In genomic region chr3:30628931-30629590, GRCh38 we compare ENCODE assay signal across 8 cellular contexts. TPM values are rescaled to one million over a fixed set of nuclear protein-coding genes. Genes with fewer than 3 reads are reported as not detected.
A peak's percentile ranks its signal among the peaks of the same experiment; 100 is the strongest.
DNase-seq lines count a peak whose midpoint lies in the region; ATAC-seq, FAIRE-seq and TF ChIP-seq lines count a peak whose summit lies in the region.

No MANE protein-coding gene starts in this region.

- CTCF ChIA-PET in IMR-90 (lab: Yijun Ruan, JAX), result interaction anchor here (0.6 to 1.3 kb wide), 2 partner anchors 13 to 33 kb away, joined by 3 read pairs; no protein-coding TSS in a partner anchor

- peak overlapping the region; percentile 5; the same call in 1 of the 2 replicates for H3K4ac ChIP-seq in IMR-90 (ENCODE audit: low read depth, low read length)

- peaks cover 54 to 84% of the 10 kb centered on the region in 2 experiments for H3K79me1 ChIP-seq in IMR-90 (ENCODE audit: low read depth in 1 of 2, low read length in 2 of 2)

- 95% methylated on average over 3 of the region's 5 CpGs; no CpG with 5 or more reads in 1 of the 2 experiments for WGBS in IMR-90 (ENCODE audit: extremely low coverage in 2 of 2, insufficient read length in 1 of 2), 2 experiments
- 53 to 83% (median 71%) methylated on average over 4 to 5 of the region's 5 CpGs for WGBS in adipose tissue, 3 donors

- no peak for TF ChIP-seq RAD21 in IMR-90 (IDR thresholded peaks at IDR 0.05; ENCODE audit: low read length)

- no peak overlapping the region for H2AFZ ChIP-seq in IMR-90 (replicated peaks; ENCODE audit: low read length, poor library complexity)

- H3K18ac ChIP-seq in IMR-90 (ENCODE audit: low read depth, low read length), result peak overlapping the region; percentile 4; the same call in 1 of the 2 replicates

- H3K4me3 ChIP-seq in IMR-90 (ENCODE audit: insufficient read depth, low read depth, low read length), result no peak overlapping the region
- no peak overlapping the region for H3K4me3 ChIP-seq in kidney (ENCODE audit: low read length in 2 of 2)
- H3K4me3 ChIP-seq in vagina, result no peak overlapping the region

- no peak overlapping the region for H3K23ac ChIP-seq in IMR-90 (ENCODE audit: low read depth, low read length)

- TF ChIP-seq POLR2A in IMR-90 (IDR thresholded peaks at IDR 0.05; ENCODE audit: low read depth, low read length) (no peak), vagina (IDR thresholded peaks at IDR 0.05) (no peak)

- H2AK5ac ChIP-seq in IMR-90 (ENCODE audit: low read depth, low read length), result peak overlapping the region; percentile 81; the same call in 1 of the 2 replicates

- H3K27ac ChIP-seq in IMR-90 (ENCODE audit: insufficient read depth, low read length) (no peak overlapping the region), adipose tissue (ENCODE audit: low read depth, low read length) (peak overlapping the region; percentile 68), kidney (ENCODE audit: low read depth in 2 of 2, low read length in 2 of 2) (peak overlapping the region; percentile 44 to 45), vagina (peak overlapping the region; percentile 31)

- no peak overlapping the region for H3K56ac ChIP-seq in IMR-90 (ENCODE audit: extremely low read depth, insufficient read depth, low read length)

- in situ Hi-C loops in IMR-90 (cut with MboI; ENCODE audit: low sequenced_read_pairs), result no loop called here

- POLR2A ChIA-PET in IMR-90 (lab: Charles Lee; ENCODE audit: unreplicated experiment), result interaction anchor here (0.5 kb wide), 1 partner anchor 625 kb away, joined by 9 read pairs; no protein-coding TSS in a partner anchor

- H3K9me1 ChIP-seq in IMR-90 (ENCODE audit: insufficient read depth, low read length), result peaks cover 10% of the 10 kb centered on the region

- TF ChIP-seq CTCF in AG09319 (IDR thresholded peaks at IDR 0.05; ENCODE audit: low read depth, low read length), result 0 out of 2 replicates have a peak, but pooled peaks have one; percentile 0
- no peak for TF ChIP-seq CTCF in IMR-90 (conservative IDR thresholded peaks at IDR 0.05; ENCODE audit: low read depth, low read length)
- peak; percentile 28 for TF ChIP-seq CTCF in kidney (IDR thresholded peaks at IDR 0.05; ENCODE audit: borderline replicate concordance, extremely low read depth, insufficient read depth)
- peak in 1 of 3 experiments; percentile 20 for TF ChIP-seq CTCF in vagina (IDR thresholded peaks at IDR 0.05)

- no peak overlapping the region for H2AK9ac ChIP-seq in IMR-90 (replicated peaks; ENCODE audit: low read depth, low read length, poor library complexity)

- no TSS peak for BruUV-seq in IMR-90 (replicated peaks; lab: Mats Ljungman, UMichigan)

- intact Hi-C loops in IMR-90 (cut with micrococcal nuclease), result no loop called here
- intact Hi-C loops in kidney (cut with DNase I), result no loop called here
- intact Hi-C loops in vagina (cut with DNase I), result no loop called here

- no peak overlapping the region; the same call in 1 of the 2 replicates for H3K14ac ChIP-seq in IMR-90 (replicated peaks; ENCODE audit: low read depth, low read length)

- peak overlapping the region in 1 of 2 experiments; percentile 64; a peak in 2 of 4 replicates for H4K8ac ChIP-seq in IMR-90 (ENCODE audit: low read depth in 2 of 2, low read length in 2 of 2)

- no peak overlapping the region for H2BK15ac ChIP-seq in IMR-90 (ENCODE audit: low read depth, low read length)

- H2BK120ac ChIP-seq in IMR-90 (ENCODE audit: low read depth, low read length), result no peak overlapping the region

- H3K27me3 ChIP-seq in IMR-90 (ENCODE audit: control insufficient read depth, insufficient read depth, low read length) (no peaks in the 10 kb centered on the region), vagina (no peaks in the 10 kb centered on the region)

- H3K9me3 ChIP-seq in IMR-90 (ENCODE audit: control insufficient read depth, insufficient read depth, low read length) (peaks cover 3% of the 10 kb centered on the region), kidney (ENCODE audit: control insufficient read depth in 1 of 2, low read length in 2 of 2) (no peaks in the 10 kb centered on the region), vagina (no peaks in the 10 kb centered on the region)

- no peak overlapping the region for H4K91ac ChIP-seq in IMR-90 (ENCODE audit: insufficient read depth, low read depth, low read length)

- H3K36me3 ChIP-seq in IMR-90 (ENCODE audit: control insufficient read depth, insufficient read depth, low read length) (peaks cover 7% of the 10 kb centered on the region; the same call in 1 of the 2 replicates), kidney (ENCODE audit: control insufficient read depth in 1 of 2, insufficient read depth in 2 of 2, low read length in 2 of 2) (no peaks in the 10 kb centered on the region), vagina (no peaks in the 10 kb centered on the region)

- dilution Hi-C loops in IMR-90 (cut with HindIII; ENCODE audit: low sequenced_read_pairs, unreplicated experiment), result no loop called here

- no peak for FAIRE-seq in kidney (lab: Jason Lieb, UNC)

- ATAC-seq in IMR-90 (ENCODE audit: low read depth) (no peak), HG03520 (IDR thresholded peaks at IDR 0.05; ENCODE audit: unreplicated experiment) (no peak)

- no peak overlapping the region for H2BK20ac ChIP-seq in IMR-90 (ENCODE audit: low read depth, low read length)

- H4K5ac ChIP-seq in IMR-90 (ENCODE audit: low read depth, low read length), result no peak overlapping the region

- no peak overlapping the region for H2BK5ac ChIP-seq in IMR-90 (ENCODE audit: low read depth, low read length, poor library complexity, severe bottlenecking)

- peaks cover 21% of the 10 kb centered on the region; the same call in 1 of the 2 replicates for H4K20me1 ChIP-seq in IMR-90 (ENCODE audit: insufficient read depth, low read length)

- H3K9ac ChIP-seq in IMR-90 (ENCODE audit: low read depth, low read length) (no peak overlapping the region), kidney (ENCODE audit: low read length in 2 of 2) (no peak overlapping the region)

- DNase-seq in AG09319 (ENCODE audit: extremely low read depth, low read depth), result no peak
- DNase-seq in IMR-90, result no peak
- no peak for DNase-seq in kidney
- DNase-seq in vagina (ENCODE audit: extremely low spot score in 2 of 2), result no peak
- DNase-seq in stimulated activated CD4-positive, alpha-beta T cell treated with anti-CD3 and anti-CD28 coated beads, Interleukin-2, amount 100 ng/mL, for 48 hours, result no peak
- no peak for DNase-seq in HT-29 (ENCODE audit: low spot score)

- no peak overlapping the region for H3K4me2 ChIP-seq in IMR-90 (ENCODE audit: low read depth, low read length)

- H3K4me1 ChIP-seq in IMR-90 (ENCODE audit: control insufficient read depth, insufficient read depth, low read length) (peaks cover 21% of the 10 kb centered on the region), kidney (ENCODE audit: control insufficient read depth in 1 of 2, insufficient read depth in 1 of 2, low read depth in 1 of 2, low read length in 2 of 2) (peaks cover 32 to 43% of the 10 kb centered on the region in 2 donors), vagina (peaks cover 96% of the 10 kb centered on the region)

TF ChIP-seq in IMR-90, 13 proteins besides CTCF, POLR2A, EP300 and RAD21:
- TF ChIP-seq MXI1 (IDR thresholded peaks at IDR 0.05; ENCODE audit: borderline replicate concordance, low read depth, low read length) (no peak), MAFK (IDR thresholded peaks at IDR 0.05; ENCODE audit: low read depth, low read length) (no peak), RCOR1 (IDR thresholded peaks at IDR 0.05; ENCODE audit: insufficient replicate concordance, low read length) (no peak), SMC3 (IDR thresholded peaks at IDR 0.05; ENCODE audit: low read depth, low read length) (no peak), FOS (IDR thresholded peaks at IDR 0.05; ENCODE audit: low read depth, low read length) (no peak)
TF ChIP-seq in IMR-90: peak in this region for 0.

RNA-seq across cellular contexts. Expression of gene TGFBR2, which starts 22.7 kb away (rescaled TPM):
- total RNA-seq in IMR-90 (2012; rRNA removed) (87.5 and 89.7 TPM in 2 replicates), kidney (243 TPM), vagina (176 TPM)
- polyA plus RNA-seq in IMR-90 (2012; rRNA removed) (58.1 and 63.7 TPM in 2 replicates), adipose tissue (100 to 1,000 TPM in 2 of 3 donors, 10 to 100 TPM in 1; 47.6 to 197 (median 125) TPM), kidney (ENCODE audit: insufficient read depth, low read depth, low replicate concordance) (81.8 TPM)
- polyA plus RNA-seq in IMR-90 (2012; cell fraction: cytosol; rRNA removed), result 34.9 and 52.0 TPM in 2 replicates
- polyA plus RNA-seq in IMR-90 (2012; cell fraction: nucleus; rRNA removed; ENCODE audit: low replicate concordance), result 17.3 and 35.9 TPM in 2 replicates
- total RNA-seq in HT-29 (2014; rRNA removed; shearing (Covaris generic)), result 42.2 and 42.9 TPM in 2 replicates
